Comparison of ENCODE assay signal across 26 cellular contexts in the genomic region with DNA sequence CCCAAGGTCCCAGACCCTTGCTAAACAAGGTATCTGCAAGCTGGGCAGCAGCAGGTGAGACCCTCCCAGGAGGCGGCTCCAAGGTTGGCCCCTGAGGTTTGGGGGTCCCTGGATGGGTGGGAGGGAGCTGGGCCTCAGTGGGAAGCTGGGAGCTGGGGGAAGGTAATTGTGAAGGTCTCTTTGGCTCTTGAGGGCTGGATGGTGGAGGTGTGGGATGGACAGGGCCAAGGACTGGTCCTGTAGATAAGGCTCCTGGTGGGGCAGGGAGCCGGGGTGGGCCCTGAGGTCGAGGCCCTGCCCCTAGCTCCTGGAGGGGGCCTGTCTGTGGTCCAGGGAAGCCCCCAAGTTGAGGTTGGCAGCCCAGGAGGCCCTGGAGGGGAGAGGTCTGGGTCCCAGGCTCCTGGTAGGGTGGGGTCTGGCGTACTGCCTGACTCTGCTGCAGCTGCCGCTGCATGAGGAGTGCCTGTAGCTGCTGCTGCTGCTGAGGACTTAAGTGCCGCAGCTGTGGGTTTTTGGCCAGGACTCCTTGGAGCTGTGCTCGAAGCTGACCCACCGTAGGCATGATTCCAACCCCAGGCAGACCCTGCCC. TPM values are rescaled to one million over a fixed set of nuclear protein-coding genes. Genes with fewer than 3 reads are reported as not detected.
DNase-seq lines count a peak whose midpoint lies in the region; ATAC-seq and TF ChIP-seq lines count a peak whose summit lies in the region.
"Had no signal": no experiment of that assay in that cellular context is flagged by ENCODE, and none has a peak within 500 bp of the region (broad histone marks: within the 10 kb centered on the region; RNA-seq: fewer than 3 reads in every experiment).

No MANE protein-coding gene starts in this region.

- H3K36me3 Mint-ChIP-seq in activated CD8-positive, alpha-beta T cell treated with anti-CD3 and anti-CD28 coated beads for 36 hours (ENCODE audit: low read depth) = peaks cover 38% of the 10 kb centered on the region
- peaks cover 63% of the 10 kb centered on the region for H3K36me3 Mint-ChIP-seq in activated CD8-positive, alpha-beta T cell treated with anti-CD3 and anti-CD28 coated beads, Interleukin-2, amount 10 ng/mL, durations not matched to agents 7 days and 5 days (ENCODE audit: low read depth)
- H3K36me3 Mint-ChIP-seq: natural killer cell had no signal

- H3K27ac Mint-ChIP-seq in activated CD8-positive, alpha-beta T cell treated with anti-CD3 and anti-CD28 coated beads for 36 hours = peak overlapping the region; percentile 46
- no peak overlapping the region for H3K27ac Mint-ChIP-seq in activated CD8-positive, alpha-beta T cell treated with anti-CD3 and anti-CD28 coated beads, Interleukin-2, amount 10 ng/mL, durations not matched to agents 7 days and 5 days

- H3K9me3 Mint-ChIP-seq in activated CD8-positive, alpha-beta T cell treated with anti-CD3 and anti-CD28 coated beads for 36 hours = no peaks in the 10 kb centered on the region
- no peaks in the 10 kb centered on the region for H3K9me3 Mint-ChIP-seq in activated CD8-positive, alpha-beta T cell treated with anti-CD3 and anti-CD28 coated beads, Interleukin-2, amount 10 ng/mL, durations not matched to agents 7 days and 5 days (ENCODE audit: insufficient read depth)
- H3K9me3 Mint-ChIP-seq: activated T-cell treated with anti-CD3 and anti-CD28 coated beads, Interleukin-2, amount 50 U/mL, for 4 hours; CD4-positive, alpha-beta memory T cell; immature natural killer cell; natural killer cell had no signal

- H3K9me3 ChIP-seq in osteoblast (ENCODE audit: low read depth, low read length) = no peaks in the 10 kb centered on the region
- H3K9me3 ChIP-seq: adrenal gland, body of pancreas, tibial nerve had no signal

- H3K4me3 ChIP-seq in coronary artery (no peak overlapping the region), osteoblast (ENCODE audit: insufficient read depth, low read length) (no peak overlapping the region)
- H3K4me3 ChIP-seq: adrenal gland, body of pancreas, PC-9, skin epidermis, tibial nerve had no signal

- H3K79me2 ChIP-seq in osteoblast (ENCODE audit: insufficient read depth, low read length) = peaks cover 4% of the 10 kb centered on the region

- intact Hi-C loops in activated CD8-positive, alpha-beta T cell treated with anti-CD3 and anti-CD28 coated beads for 36 hours (cut with micrococcal nuclease) = no loop called here

- no peaks in the 10 kb centered on the region for H3K27me3 ChIP-seq in osteoblast (ENCODE audit: insufficient read depth, low read length)
- H3K27me3 ChIP-seq: adrenal gland, body of pancreas, tibial nerve had no signal

- H3K36me3 ChIP-seq in osteoblast (ENCODE audit: insufficient read depth, low read length) = peaks cover 85% of the 10 kb centered on the region

- DNase-seq in activated CD8-positive, alpha-beta T cell treated with anti-CD3 and anti-CD28 coated beads for 36 hours = no peak
- DNase-seq in activated CD8-positive, alpha-beta T cell treated with anti-CD3 and anti-CD28 coated beads, Interleukin-2, amount 10 ng/mL, durations not matched to agents 7 days and 5 days = no peak
- DNase-seq in coronary artery (ENCODE audit: low spot score) (peak; percentile 60), osteoblast (ENCODE audit: insufficient read length, low spot score, missing footprints) (peak; percentile 45), RWPE1 (ENCODE audit: low spot score) (no peak), GDM1 (lab: John Stamatoyannopoulos, UW) (no peak)
- DNase-seq: activated CD4-positive, alpha-beta T cell treated with anti-CD3 and anti-CD28 coated beads for 48 hours; activated naive CD4-positive, alpha-beta T cell treated with Interleukin-2 at 50 U/mL for 16 hours; activated T-cell treated with anti-CD3 and anti-CD28 coated beads, Interleukin-2, amount 50 U/mL, for 4 hours; CD4-positive, alpha-beta memory T cell; immature natural killer cell; midbrain; natural killer cell; NCI-H510A treated with DMSO at 0.1 percent for 48 hours; NK-92 treated with Interleukin-12 subunit alpha and Interleukin-12 subunit beta, amount 100 ng/mL, for 24 hours; PC-9; SHP77 treated with DMSO at 0.1 percent for 48 hours; T-helper 9 cell had no signal

- peaks cover 15% of the 10 kb centered on the region for H4K20me1 ChIP-seq in osteoblast (ENCODE audit: insufficient read depth, low read length)

- ATAC-seq in activated CD8-positive, alpha-beta T cell treated with anti-CD3 and anti-CD28 coated beads for 36 hours = no peak
- no peak for ATAC-seq in activated CD8-positive, alpha-beta T cell treated with anti-CD3 and anti-CD28 coated beads, Interleukin-2, amount 10 ng/mL, durations not matched to agents 7 days and 5 days
- ATAC-seq: activated T-cell treated with anti-CD3 and anti-CD28 coated beads, Interleukin-2, amount 50 U/mL, for 4 hours; body of pancreas; natural killer cell had no signal

- H3K4me1 ChIP-seq in osteoblast (ENCODE audit: insufficient read depth, low read length) = no peaks in the 10 kb centered on the region
- H3K4me1 ChIP-seq: adrenal gland, body of pancreas, tibial nerve had no signal

- CTCF ChIA-PET in activated CD8-positive, alpha-beta T cell treated with anti-CD3 and anti-CD28 coated beads for 36 hours (lab: Charles Lee) = interaction anchor here (1.0 to 6.0 kb wide), 4 partner anchors 12 to 57 kb away, joined by 3 to 35 read pairs (median 6); no protein-coding TSS in a partner anchor
- CTCF ChIA-PET in activated CD8-positive, alpha-beta T cell treated with anti-CD3 and anti-CD28 coated beads, Interleukin-2, amount 10 ng/mL, durations not matched to agents 7 days and 5 days (lab: Charles Lee) = interaction anchor here (2.5 kb wide), 1 partner anchor 12 kb away, joined by 12 read pairs; no protein-coding TSS in a partner anchor
- CTCF ChIA-PET in RWPE1 (lab: Yijun Ruan, JAX) = interaction anchor here (0.6 to 2.1 kb wide), 3 partner anchors 12 to 1265 kb away, joined by 3 to 8 read pairs (median 4); no protein-coding TSS in a partner anchor

- no peaks in the 10 kb centered on the region for H3K27me3 Mint-ChIP-seq in activated CD8-positive, alpha-beta T cell treated with anti-CD3 and anti-CD28 coated beads for 36 hours
- no peaks in the 10 kb centered on the region for H3K27me3 Mint-ChIP-seq in activated CD8-positive, alpha-beta T cell treated with anti-CD3 and anti-CD28 coated beads, Interleukin-2, amount 10 ng/mL, durations not matched to agents 7 days and 5 days (ENCODE audit: low read depth)
- H3K27me3 Mint-ChIP-seq: CD4-positive, alpha-beta memory T cell had no signal

- H2AFZ ChIP-seq in osteoblast (ENCODE audit: low read length) = no peak overlapping the region
- H2AFZ ChIP-seq: PC-9 had no signal

- H3K4me1 Mint-ChIP-seq in activated CD8-positive, alpha-beta T cell treated with anti-CD3 and anti-CD28 coated beads for 36 hours (ENCODE audit: low read depth) = no peaks in the 10 kb centered on the region
- H3K4me1 Mint-ChIP-seq in activated CD8-positive, alpha-beta T cell treated with anti-CD3 and anti-CD28 coated beads, Interleukin-2, amount 10 ng/mL, durations not matched to agents 7 days and 5 days (ENCODE audit: low read depth) = no peaks in the 10 kb centered on the region

- H3K4me3 Mint-ChIP-seq in activated CD8-positive, alpha-beta T cell treated with anti-CD3 and anti-CD28 coated beads for 36 hours = no peak overlapping the region
- no peak overlapping the region for H3K4me3 Mint-ChIP-seq in activated CD8-positive, alpha-beta T cell treated with anti-CD3 and anti-CD28 coated beads, Interleukin-2, amount 10 ng/mL, durations not matched to agents 7 days and 5 days
- H3K4me3 Mint-ChIP-seq: activated T-cell treated with anti-CD3 and anti-CD28 coated beads, Interleukin-2, amount 50 U/mL, for 4 hours; immature natural killer cell; natural killer cell had no signal

- no peak for TF ChIP-seq CTCF in activated CD8-positive, alpha-beta T cell treated with anti-CD3 and anti-CD28 coated beads for 36 hours (IDR thresholded peaks at IDR 0.05)
- TF ChIP-seq CTCF in coronary artery (IDR thresholded peaks at IDR 0.05) (no peak), osteoblast (IDR thresholded peaks at IDR 0.05; ENCODE audit: extremely low read depth, low read depth, low read length) (no peak), RWPE1 (conservative IDR thresholded peaks at IDR 0.05; ENCODE audit: low read depth) (no peak)

- no peak overlapping the region for H3K4me2 ChIP-seq in osteoblast (ENCODE audit: insufficient read depth, low read length)
- H3K4me2 ChIP-seq: PC-9 had no signal

- POLR2A ChIA-PET in activated CD8-positive, alpha-beta T cell treated with anti-CD3 and anti-CD28 coated beads for 36 hours (lab: Charles Lee) = interaction anchor here (1.0 to 4.4 kb wide), 6 partner anchors 8 to 18 kb away, joined by 3 to 16 read pairs (median 4); no protein-coding TSS in a partner anchor
- POLR2A ChIA-PET in activated CD8-positive, alpha-beta T cell treated with anti-CD3 and anti-CD28 coated beads, Interleukin-2, amount 10 ng/mL, durations not matched to agents 7 days and 5 days (lab: Charles Lee) = interaction anchor here (0.7 kb wide), 1 partner anchor 15 kb away, joined by 3 read pairs; no protein-coding TSS in a partner anchor
- POLR2A ChIA-PET in RWPE1 (lab: Yijun Ruan, JAX; ENCODE audit: low non-redundant PET) = interaction anchor here (0.6 kb wide), 1 partner anchor 40 kb away, joined by 3 read pairs; no protein-coding TSS in a partner anchor

- no peak overlapping the region for H3K27ac ChIP-seq in coronary artery
- no peak overlapping the region for H3K27ac ChIP-seq in osteoblast (ENCODE audit: low read depth, low read length)
- H3K27ac ChIP-seq in RWPE1 = no peak overlapping the region
- H3K27ac ChIP-seq: adrenal gland, body of pancreas, PC-9, skin epidermis, tibial nerve, VCaP had no signal

RNA-seq across cellular contexts. Expression of gene PRKAG1, which starts 13.1 kb away (rescaled TPM):
- 10 to 100 TPM; 43.3 to 47.3 TPM for total RNA-seq in activated CD8-positive, alpha-beta T cell treated with anti-CD3 and anti-CD28 coated beads for 36 hours
- 10 to 100 TPM; 57.5 to 59.8 TPM for total RNA-seq in activated CD8-positive, alpha-beta T cell treated with anti-CD3 and anti-CD28 coated beads, Interleukin-2, amount 10 ng/mL, durations not matched to agents 7 days and 5 days
- total RNA-seq in osteoblast = 81.3 and 89.0 TPM in 2 replicates

RNA-seq across cellular contexts. Expression of gene KMT2D, which starts 28.9 kb away (rescaled TPM):
- 10 to 100 TPM; 57.5 to 62.3 TPM for total RNA-seq in activated CD8-positive, alpha-beta T cell treated with anti-CD3 and anti-CD28 coated beads for 36 hours
- 100 to 1,000 TPM; 113 TPM for total RNA-seq in activated CD8-positive, alpha-beta T cell treated with anti-CD3 and anti-CD28 coated beads, Interleukin-2, amount 10 ng/mL, durations not matched to agents 7 days and 5 days
- total RNA-seq in osteoblast = 24.6 and 28.6 TPM in 2 replicates

RNA-seq across cellular contexts. Expression of gene DDN, which starts 32.5 kb away (rescaled TPM):
- total RNA-seq in activated CD8-positive, alpha-beta T cell treated with anti-CD3 and anti-CD28 coated beads for 36 hours = 1 to 10 TPM in 1 of 2 experiments, under 1 TPM in 1; 0.72 to 1.2 TPM
- total RNA-seq in activated CD8-positive, alpha-beta T cell treated with anti-CD3 and anti-CD28 coated beads, Interleukin-2, amount 10 ng/mL, durations not matched to agents 7 days and 5 days = under 1 TPM; 0.39 to 0.42 TPM
- total RNA-seq in osteoblast = under 0.01 and 0.29 TPM in 2 replicates
- total RNA-seq: CD4-positive, alpha-beta memory T cell; tibial nerve had no signal

RNA-seq across cellular contexts. Expression of gene RHEBL1, which starts 38.1 kb away (rescaled TPM):
- total RNA-seq in activated CD8-positive, alpha-beta T cell treated with anti-CD3 and anti-CD28 coated beads for 36 hours = 10 to 100 TPM; 18.5 to 19.8 TPM
- 1 to 10 TPM; 9.5 to 9.9 TPM for total RNA-seq in activated CD8-positive, alpha-beta T cell treated with anti-CD3 and anti-CD28 coated beads, Interleukin-2, amount 10 ng/mL, durations not matched to agents 7 days and 5 days
- total RNA-seq in osteoblast = 0.72 and 0.88 TPM in 2 replicates
- total RNA-seq: body of pancreas had no signal

RNA-seq across cellular contexts. Expression of gene WNT1, which starts 53.5 kb away (rescaled TPM):
- total RNA-seq in activated CD8-positive, alpha-beta T cell treated with anti-CD3 and anti-CD28 coated beads for 36 hours = not detected
- 1 to 10 TPM in 1 of 2 experiments, under 1 TPM in 1; 0.81 to 1.1 TPM for total RNA-seq in activated CD8-positive, alpha-beta T cell treated with anti-CD3 and anti-CD28 coated beads, Interleukin-2, amount 10 ng/mL, durations not matched to agents 7 days and 5 days
- total RNA-seq in osteoblast = not detected in 2 replicates
- total RNA-seq: A172; activated T-cell treated with anti-CD3 and anti-CD28 coated beads, Interleukin-2, amount 50 U/mL, for 4 hours; adrenal gland; body of pancreas; H7; liver; PC-9; tibial nerve had no signal

Comparison
In these comparisons a context has a peak if more than half of its experiments do, and no peak if none do; other contexts are left out.
1. DNase-seq: peak in coronary artery (single experiment) and osteoblast (single experiment); none in activated CD8-positive, alpha-beta T cell treated with anti-CD3 and anti-CD28 coated beads for 36 hours (single experiment), activated CD8-positive, alpha-beta T cell treated with anti-CD3 and anti-CD28 coated beads, Interleukin-2, amount 10 ng/mL, durations not matched to agents 7 days and 5 days (single experiment), RWPE1 (single experiment) and GDM1 (single experiment).